1 cellular context compared by ENCODE assay signal in the genomic region with DNA sequence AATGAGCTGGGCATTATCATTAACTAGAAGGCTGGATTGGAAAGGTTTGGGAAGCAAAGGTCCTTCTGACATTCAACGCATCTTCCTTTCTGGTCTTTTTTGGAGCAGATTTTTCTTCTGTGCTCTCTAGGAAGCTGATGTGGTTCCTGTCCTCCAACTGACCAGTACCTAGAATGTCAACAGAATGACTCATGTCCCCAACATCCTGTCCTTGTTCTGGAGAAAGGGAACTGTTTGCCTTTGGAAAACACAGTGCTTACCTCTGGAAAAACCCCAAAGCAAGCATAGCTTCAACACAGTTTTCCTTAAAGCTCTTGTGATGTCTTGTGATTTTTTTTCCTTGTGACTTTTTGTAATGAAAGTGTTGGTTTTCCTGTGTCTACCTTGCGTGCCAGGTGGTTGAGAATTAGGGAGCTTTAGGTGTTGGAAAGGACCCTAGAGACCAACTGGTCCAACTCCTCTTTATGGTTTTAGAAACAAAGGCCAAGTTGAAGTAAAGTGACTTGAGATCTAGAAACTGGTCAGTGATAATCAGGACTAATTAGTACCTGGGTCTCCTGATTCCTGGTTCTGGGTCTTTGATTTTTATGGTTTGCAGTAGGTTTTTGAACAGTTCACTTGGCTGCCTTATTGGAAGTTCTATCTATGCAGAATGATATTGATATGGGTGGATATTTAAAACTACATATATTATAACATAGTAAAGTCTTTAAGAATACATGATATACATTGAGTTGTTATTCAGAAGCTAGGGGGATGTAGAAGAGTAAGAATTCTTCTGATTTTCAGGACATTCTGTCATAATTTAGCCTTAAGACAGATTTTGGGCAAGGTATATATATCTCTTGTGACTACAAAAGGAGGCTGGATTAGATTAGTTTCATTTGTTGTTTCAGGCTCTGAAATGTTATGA.
TF ChIP-seq lines count a peak whose summit lies in the region.

No MANE protein-coding gene starts in this region.

TF ChIP-seq in HepG2, 621 proteins besides CTCF, POLR2A, EP300 and RAD21 (continued from another document and continues in another):
- TF ChIP-seq FOXK2 (IDR thresholded peaks at IDR 0.05) (peak; percentile 57; the same call in 1 of the 2 replicates), ZEB1 (IDR thresholded peaks at IDR 0.05; ENCODE audit: insufficient replicate concordance, low read depth) (peak; percentile 70), FOXO1 (CRISPR knock-in tag; IDR thresholded peaks at IDR 0.05) (peak; percentile 97), MEIS1 (CRISPR knock-in tag; IDR thresholded peaks at IDR 0.05; ENCODE audit: borderline replicate concordance) (0 out of 2 replicates have a peak, but pooled peaks have one; percentile 51), CBX2 (IDR thresholded peaks at IDR 0.05; ENCODE audit: low read depth, low read length) (no peak), CBX2 (CRISPR knock-in tag; IDR thresholded peaks at IDR 0.05; ENCODE audit: low read depth) (no peak), ZNF124 (CRISPR knock-in tag; IDR thresholded peaks at IDR 0.05) (peak; percentile 84), FOSL1 (CRISPR knock-in tag; IDR thresholded peaks at IDR 0.05; ENCODE audit: borderline replicate concordance) (peak; percentile 100), FOXC1 (CRISPR knock-in tag; IDR thresholded peaks at IDR 0.05; ENCODE audit: borderline replicate concordance) (no peak), ZBTB7A (CRISPR knock-in tag; IDR thresholded peaks at IDR 0.05) (no peak), MIER2 (CRISPR knock-in tag; IDR thresholded peaks at IDR 0.05) (peak; percentile 80), ZFX (CRISPR knock-in tag; IDR thresholded peaks at IDR 0.05; ENCODE audit: low read depth) (no peak), FLYWCH1 (CRISPR knock-in tag; IDR thresholded peaks at IDR 0.05) (no peak), GATA4 (IDR thresholded peaks at IDR 0.05; ENCODE audit: borderline replicate concordance, low read depth) (peak; percentile 63; the same call in 1 of the 2 replicates), ZNF761 (CRISPR knock-in tag; conservative IDR thresholded peaks at IDR 0.05) (no peak), ZNF782 (CRISPR knock-in tag; IDR thresholded peaks at IDR 0.05; ENCODE audit: borderline replicate concordance) (no peak), NR2F1 (CRISPR knock-in tag; IDR thresholded peaks at IDR 0.05) (peak in 1 of 2 experiments; percentile 26; a peak in 1 of 4 replicates), TBX2 (CRISPR knock-in tag; IDR thresholded peaks at IDR 0.05; ENCODE audit: borderline replicate concordance) (peak; percentile 86), RXRB (CRISPR knock-in tag; IDR thresholded peaks at IDR 0.05; ENCODE audit: borderline replicate concordance) (peak; percentile 96), U2AF1 (optimal IDR thresholded peaks at IDR 0.05; ENCODE audit: low read depth, low read length) (no peak), NFATC3 (CRISPR knock-in tag; IDR thresholded peaks at IDR 0.05) (no peak)
- TF ChIP-seq, protein P1, sequence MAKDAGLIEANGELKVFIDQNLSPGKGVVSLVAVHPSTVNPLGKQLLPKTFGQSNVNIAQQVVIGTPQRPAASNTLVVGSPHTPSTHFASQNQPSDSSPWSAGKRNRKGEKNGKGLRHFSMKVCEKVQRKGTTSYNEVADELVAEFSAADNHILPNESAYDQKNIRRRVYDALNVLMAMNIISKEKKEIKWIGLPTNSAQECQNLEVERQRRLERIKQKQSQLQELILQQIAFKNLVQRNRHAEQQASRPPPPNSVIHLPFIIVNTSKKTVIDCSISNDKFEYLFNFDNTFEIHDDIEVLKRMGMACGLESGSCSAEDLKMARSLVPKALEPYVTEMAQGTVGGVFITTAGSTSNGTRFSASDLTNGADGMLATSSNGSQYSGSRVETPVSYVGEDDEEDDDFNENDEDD (CRISPR knock-in tag; IDR thresholded peaks at IDR 0.05; ENCODE audit: borderline replicate concordance) = peak; percentile 38; the same call in 1 of the 2 replicates
- TF ChIP-seq, protein P2, sequence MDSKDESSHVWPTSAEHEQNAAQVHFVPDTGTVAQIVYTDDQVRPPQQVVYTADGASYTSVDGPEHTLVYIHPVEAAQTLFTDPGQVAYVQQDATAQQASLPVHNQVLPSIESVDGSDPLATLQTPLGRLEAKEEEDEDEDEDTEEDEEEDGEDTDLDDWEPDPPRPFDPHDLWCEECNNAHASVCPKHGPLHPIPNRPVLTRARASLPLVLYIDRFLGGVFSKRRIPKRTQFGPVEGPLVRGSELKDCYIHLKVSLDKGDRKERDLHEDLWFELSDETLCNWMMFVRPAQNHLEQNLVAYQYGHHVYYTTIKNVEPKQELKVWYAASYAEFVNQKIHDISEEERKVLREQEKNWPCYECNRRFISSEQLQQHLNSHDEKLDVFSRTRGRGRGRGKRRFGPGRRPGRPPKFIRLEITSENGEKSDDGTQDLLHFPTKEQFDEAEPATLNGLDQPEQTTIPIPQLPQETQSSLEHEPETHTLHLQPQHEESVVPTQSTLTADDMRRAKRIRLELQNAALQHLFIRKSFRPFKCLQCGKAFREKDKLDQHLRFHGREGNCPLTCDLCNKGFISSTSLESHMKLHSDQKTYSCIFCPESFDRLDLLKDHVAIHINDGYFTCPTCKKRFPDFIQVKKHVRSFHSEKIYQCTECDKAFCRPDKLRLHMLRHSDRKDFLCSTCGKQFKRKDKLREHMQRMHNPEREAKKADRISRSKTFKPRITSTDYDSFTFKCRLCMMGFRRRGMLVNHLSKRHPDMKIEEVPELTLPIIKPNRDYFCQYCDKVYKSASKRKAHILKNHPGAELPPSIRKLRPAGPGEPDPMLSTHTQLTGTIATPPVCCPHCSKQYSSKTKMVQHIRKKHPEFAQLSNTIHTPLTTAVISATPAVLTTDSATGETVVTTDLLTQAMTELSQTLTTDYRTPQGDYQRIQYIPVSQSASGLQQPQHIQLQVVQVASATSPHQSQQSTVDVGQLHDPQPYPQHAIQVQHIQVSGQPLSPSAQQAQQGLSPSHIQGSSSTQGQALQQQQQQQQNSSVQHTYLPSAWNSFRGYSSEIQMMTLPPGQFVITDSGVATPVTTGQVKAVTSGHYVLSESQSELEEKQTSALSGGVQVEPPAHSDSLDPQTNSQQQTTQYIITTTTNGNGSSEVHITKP (CRISPR knock-in tag; IDR thresholded peaks at IDR 0.05; ENCODE audit: low read depth) = 0 out of 2 replicates have a peak, but pooled peaks have one; percentile 73
- TF ChIP-seq, protein P3, sequence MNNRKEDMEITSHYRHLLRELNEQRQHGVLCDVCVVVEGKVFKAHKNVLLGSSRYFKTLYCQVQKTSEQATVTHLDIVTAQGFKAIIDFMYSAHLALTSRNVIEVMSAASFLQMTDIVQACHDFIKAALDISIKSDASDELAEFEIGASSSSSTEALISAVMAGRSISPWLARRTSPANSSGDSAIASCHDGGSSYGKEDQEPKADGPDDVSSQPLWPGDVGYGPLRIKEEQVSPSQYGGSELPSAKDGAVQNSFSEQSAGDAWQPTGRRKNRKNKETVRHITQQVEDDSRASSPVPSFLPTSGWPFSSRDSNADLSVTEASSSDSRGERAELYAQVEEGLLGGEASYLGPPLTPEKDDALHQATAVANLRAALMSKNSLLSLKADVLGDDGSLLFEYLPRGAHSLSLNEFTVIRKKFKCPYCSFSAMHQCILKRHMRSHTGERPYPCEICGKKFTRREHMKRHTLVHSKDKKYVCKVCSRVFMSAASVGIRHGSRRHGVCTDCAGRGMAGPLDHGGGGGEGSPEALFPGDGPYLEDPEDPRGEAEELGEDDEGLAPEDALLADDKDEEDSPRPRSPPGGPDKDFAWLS (CRISPR knock-in tag; IDR thresholded peaks at IDR 0.05; ENCODE audit: borderline replicate concordance) = no peak
- TF ChIP-seq, protein P4, sequence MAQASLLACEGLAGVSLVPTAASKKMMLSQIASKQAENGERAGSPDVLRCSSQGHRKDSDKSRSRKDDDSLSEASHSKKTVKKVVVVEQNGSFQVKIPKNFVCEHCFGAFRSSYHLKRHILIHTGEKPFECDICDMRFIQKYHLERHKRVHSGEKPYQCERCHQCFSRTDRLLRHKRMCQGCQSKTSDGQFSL (CRISPR knock-in tag; IDR thresholded peaks at IDR 0.05) = no peak
- TF ChIP-seq, protein P5, sequence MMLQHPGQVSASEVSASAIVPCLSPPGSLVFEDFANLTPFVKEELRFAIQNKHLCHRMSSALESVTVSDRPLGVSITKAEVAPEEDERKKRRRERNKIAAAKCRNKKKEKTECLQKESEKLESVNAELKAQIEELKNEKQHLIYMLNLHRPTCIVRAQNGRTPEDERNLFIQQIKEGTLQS (CRISPR knock-in tag; IDR thresholded peaks at IDR 0.05) = peak; percentile 99
- TF ChIP-seq, protein P6, sequence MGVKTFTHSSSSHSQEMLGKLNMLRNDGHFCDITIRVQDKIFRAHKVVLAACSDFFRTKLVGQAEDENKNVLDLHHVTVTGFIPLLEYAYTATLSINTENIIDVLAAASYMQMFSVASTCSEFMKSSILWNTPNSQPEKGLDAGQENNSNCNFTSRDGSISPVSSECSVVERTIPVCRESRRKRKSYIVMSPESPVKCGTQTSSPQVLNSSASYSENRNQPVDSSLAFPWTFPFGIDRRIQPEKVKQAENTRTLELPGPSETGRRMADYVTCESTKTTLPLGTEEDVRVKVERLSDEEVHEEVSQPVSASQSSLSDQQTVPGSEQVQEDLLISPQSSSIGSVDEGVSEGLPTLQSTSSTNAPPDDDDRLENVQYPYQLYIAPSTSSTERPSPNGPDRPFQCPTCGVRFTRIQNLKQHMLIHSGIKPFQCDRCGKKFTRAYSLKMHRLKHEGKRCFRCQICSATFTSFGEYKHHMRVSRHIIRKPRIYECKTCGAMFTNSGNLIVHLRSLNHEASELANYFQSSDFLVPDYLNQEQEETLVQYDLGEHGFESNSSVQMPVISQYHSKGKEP (CRISPR knock-in tag; IDR thresholded peaks at IDR 0.05) = 0 out of 2 replicates have a peak, but pooled peaks have one; percentile 2
- TF ChIP-seq, protein P7, sequence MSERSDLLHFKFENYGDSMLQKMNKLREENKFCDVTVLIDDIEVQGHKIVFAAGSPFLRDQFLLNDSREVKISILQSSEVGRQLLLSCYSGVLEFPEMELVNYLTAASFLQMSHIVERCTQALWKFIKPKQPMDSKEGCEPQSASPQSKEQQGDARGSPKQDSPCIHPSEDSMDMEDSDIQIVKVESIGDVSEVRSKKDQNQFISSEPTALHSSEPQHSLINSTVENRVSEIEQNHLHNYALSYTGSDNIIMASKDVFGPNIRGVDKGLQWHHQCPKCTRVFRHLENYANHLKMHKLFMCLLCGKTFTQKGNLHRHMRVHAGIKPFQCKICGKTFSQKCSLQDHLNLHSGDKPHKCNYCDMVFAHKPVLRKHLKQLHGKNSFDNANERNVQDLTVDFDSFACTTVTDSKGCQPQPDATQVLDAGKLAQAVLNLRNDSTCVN (CRISPR knock-in tag; IDR thresholded peaks at IDR 0.05; ENCODE audit: borderline replicate concordance) = peak; percentile 100
- TF ChIP-seq, protein P8, sequence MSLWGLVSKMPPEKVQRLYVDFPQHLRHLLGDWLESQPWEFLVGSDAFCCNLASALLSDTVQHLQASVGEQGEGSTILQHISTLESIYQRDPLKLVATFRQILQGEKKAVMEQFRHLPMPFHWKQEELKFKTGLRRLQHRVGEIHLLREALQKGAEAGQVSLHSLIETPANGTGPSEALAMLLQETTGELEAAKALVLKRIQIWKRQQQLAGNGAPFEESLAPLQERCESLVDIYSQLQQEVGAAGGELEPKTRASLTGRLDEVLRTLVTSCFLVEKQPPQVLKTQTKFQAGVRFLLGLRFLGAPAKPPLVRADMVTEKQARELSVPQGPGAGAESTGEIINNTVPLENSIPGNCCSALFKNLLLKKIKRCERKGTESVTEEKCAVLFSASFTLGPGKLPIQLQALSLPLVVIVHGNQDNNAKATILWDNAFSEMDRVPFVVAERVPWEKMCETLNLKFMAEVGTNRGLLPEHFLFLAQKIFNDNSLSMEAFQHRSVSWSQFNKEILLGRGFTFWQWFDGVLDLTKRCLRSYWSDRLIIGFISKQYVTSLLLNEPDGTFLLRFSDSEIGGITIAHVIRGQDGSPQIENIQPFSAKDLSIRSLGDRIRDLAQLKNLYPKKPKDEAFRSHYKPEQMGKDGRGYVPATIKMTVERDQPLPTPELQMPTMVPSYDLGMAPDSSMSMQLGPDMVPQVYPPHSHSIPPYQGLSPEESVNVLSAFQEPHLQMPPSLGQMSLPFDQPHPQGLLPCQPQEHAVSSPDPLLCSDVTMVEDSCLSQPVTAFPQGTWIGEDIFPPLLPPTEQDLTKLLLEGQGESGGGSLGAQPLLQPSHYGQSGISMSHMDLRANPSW (CRISPR knock-in tag; IDR thresholded peaks at IDR 0.05; ENCODE audit: borderline replicate concordance) = peak; percentile 83; the same call in 1 of the 2 replicates
- TF ChIP-seq, protein P9, sequence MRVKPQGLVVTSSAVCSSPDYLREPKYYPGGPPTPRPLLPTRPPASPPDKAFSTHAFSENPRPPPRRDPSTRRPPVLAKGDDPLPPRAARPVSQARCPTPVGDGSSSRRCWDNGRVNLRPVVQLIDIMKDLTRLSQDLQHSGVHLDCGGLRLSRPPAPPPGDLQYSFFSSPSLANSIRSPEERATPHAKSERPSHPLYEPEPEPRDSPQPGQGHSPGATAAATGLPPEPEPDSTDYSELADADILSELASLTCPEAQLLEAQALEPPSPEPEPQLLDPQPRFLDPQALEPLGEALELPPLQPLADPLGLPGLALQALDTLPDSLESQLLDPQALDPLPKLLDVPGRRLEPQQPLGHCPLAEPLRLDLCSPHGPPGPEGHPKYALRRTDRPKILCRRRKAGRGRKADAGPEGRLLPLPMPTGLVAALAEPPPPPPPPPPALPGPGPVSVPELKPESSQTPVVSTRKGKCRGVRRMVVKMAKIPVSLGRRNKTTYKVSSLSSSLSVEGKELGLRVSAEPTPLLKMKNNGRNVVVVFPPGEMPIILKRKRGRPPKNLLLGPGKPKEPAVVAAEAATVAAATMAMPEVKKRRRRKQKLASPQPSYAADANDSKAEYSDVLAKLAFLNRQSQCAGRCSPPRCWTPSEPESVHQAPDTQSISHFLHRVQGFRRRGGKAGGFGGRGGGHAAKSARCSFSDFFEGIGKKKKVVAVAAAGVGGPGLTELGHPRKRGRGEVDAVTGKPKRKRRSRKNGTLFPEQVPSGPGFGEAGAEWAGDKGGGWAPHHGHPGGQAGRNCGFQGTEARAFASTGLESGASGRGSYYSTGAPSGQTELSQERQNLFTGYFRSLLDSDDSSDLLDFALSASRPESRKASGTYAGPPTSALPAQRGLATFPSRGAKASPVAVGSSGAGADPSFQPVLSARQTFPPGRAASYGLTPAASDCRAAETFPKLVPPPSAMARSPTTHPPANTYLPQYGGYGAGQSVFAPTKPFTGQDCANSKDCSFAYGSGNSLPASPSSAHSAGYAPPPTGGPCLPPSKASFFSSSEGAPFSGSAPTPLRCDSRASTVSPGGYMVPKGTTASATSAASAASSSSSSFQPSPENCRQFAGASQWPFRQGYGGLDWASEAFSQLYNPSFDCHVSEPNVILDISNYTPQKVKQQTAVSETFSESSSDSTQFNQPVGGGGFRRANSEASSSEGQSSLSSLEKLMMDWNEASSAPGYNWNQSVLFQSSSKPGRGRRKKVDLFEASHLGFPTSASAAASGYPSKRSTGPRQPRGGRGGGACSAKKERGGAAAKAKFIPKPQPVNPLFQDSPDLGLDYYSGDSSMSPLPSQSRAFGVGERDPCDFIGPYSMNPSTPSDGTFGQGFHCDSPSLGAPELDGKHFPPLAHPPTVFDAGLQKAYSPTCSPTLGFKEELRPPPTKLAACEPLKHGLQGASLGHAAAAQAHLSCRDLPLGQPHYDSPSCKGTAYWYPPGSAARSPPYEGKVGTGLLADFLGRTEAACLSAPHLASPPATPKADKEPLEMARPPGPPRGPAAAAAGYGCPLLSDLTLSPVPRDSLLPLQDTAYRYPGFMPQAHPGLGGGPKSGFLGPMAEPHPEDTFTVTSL (CRISPR knock-in tag; IDR thresholded peaks at IDR 0.05; ENCODE audit: borderline replicate concordance) = peak; percentile 99
